9 cellular contexts compared by ENCODE assay signal in the genomic region with DNA sequence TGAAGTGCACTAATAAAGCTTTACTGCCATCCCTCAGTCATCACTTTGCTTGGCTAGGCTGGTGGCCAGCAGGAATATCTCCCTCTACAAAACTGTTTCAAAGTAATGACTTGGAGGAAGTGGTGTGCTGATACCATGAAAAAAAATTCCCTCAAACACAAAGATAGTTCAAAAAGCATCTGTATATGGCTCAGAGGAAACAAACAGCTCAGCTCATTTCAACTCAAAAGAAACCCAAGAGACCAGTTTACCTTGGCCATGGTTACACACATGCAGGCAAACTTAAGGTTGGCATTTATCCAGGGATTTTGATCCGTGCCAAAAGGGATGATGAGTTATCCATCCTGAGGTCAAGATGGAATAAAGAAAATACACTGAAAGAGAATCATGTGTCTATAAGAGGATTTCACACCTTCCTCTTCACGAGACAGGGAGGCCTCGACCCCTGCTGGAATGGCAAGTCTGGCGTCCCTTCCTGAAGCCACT. TPM values are rescaled to one million over a fixed set of nuclear protein-coding genes. Genes with fewer than 3 reads are reported as not detected.
DNase-seq lines count a peak whose midpoint lies in the region; ATAC-seq and TF ChIP-seq lines count a peak whose summit lies in the region.
"Had no signal": no experiment of that assay in that cellular context is flagged by ENCODE, and none has a peak within 500 bp of the region (broad histone marks: within the 10 kb centered on the region; RNA-seq: fewer than 3 reads in every experiment).

No MANE protein-coding gene starts in this region.

- H3K36me3 Mint-ChIP-seq in HFFc6 (ENCODE audit: low read depth): peaks cover 18% of the 10 kb centered on the region; the same call in 1 of the 2 replicates
- peaks cover 59% of the 10 kb centered on the region for H3K36me3 Mint-ChIP-seq in activated T-helper 1 cell treated with anti-CD3 and anti-CD28 coated beads, Interleukin-12 subunit alpha, Interleukin-12 subunit beta, Interleukin-2, Interleukin-4 antibody, amounts not matched to agents 30 ng/mL and 10 ng/mL and 1 ng/mL, durations not matched to agents 14 hours and 24 hours and 36 hours (ENCODE audit: low read depth)

- peak overlapping the region; percentile 84 for H3K27ac ChIP-seq in right cardiac atrium (ENCODE audit: low read length)

- H3K4me3 ChIP-seq in AG10803 (ENCODE audit: low read length): no peak overlapping the region
- no peak overlapping the region for H3K4me3 ChIP-seq in right cardiac atrium (ENCODE audit: low read length)

- intact Hi-C loops in activated T-helper 1 cell treated with anti-CD3 and anti-CD28 coated beads, Interleukin-12 subunit alpha, Interleukin-12 subunit beta, Interleukin-2, Interleukin-4 antibody, amounts not matched to agents 30 ng/mL and 10 ng/mL and 1 ng/mL, durations not matched to agents 14 hours and 24 hours and 36 hours (cut with micrococcal nuclease): loop anchor here (1.0 to 5.0 kb wide), 2 partner anchors 8 to 551 kb away; a partner anchor contains a TSS
- intact Hi-C loops in right cardiac atrium (cut with DNase I): no loop called here

- TF ChIP-seq CTCF in AG10803 (conservative IDR thresholded peaks at IDR 0.05; ENCODE audit: low read length): no peak
- no peak for TF ChIP-seq CTCF in HFFc6 (IDR thresholded peaks at IDR 0.05)

- H3K4me1 ChIP-seq in right cardiac atrium (ENCODE audit: control insufficient read depth, insufficient read depth, low read length): peaks cover 12% of the 10 kb centered on the region

- peak; percentile 79 to 83 for ATAC-seq in right cardiac atrium
- no peak for ATAC-seq in HG03135 (IDR thresholded peaks at IDR 0.05; ENCODE audit: unreplicated experiment)

- H3K4me3 Mint-ChIP-seq in HFFc6: no peak overlapping the region
- peak overlapping the region; percentile 60 for H3K4me3 Mint-ChIP-seq in activated T-helper 1 cell treated with anti-CD3 and anti-CD28 coated beads, Interleukin-12 subunit alpha, Interleukin-12 subunit beta, Interleukin-2, Interleukin-4 antibody, amounts not matched to agents 30 ng/mL and 10 ng/mL and 1 ng/mL, durations not matched to agents 14 hours and 24 hours and 36 hours

- no peaks in the 10 kb centered on the region for H3K9me3 Mint-ChIP-seq in HFFc6
- no peaks in the 10 kb centered on the region for H3K9me3 Mint-ChIP-seq in activated T-helper 1 cell treated with anti-CD3 and anti-CD28 coated beads, Interleukin-12 subunit alpha, Interleukin-12 subunit beta, Interleukin-2, Interleukin-4 antibody, amounts not matched to agents 30 ng/mL and 10 ng/mL and 1 ng/mL, durations not matched to agents 14 hours and 24 hours and 36 hours

- peak overlapping the region; percentile 68 for H3K27ac Mint-ChIP-seq in HFFc6
- peak overlapping the region; percentile 94 for H3K27ac Mint-ChIP-seq in activated T-helper 1 cell treated with anti-CD3 and anti-CD28 coated beads, Interleukin-12 subunit alpha, Interleukin-12 subunit beta, Interleukin-2, Interleukin-4 antibody, amounts not matched to agents 30 ng/mL and 10 ng/mL and 1 ng/mL, durations not matched to agents 14 hours and 24 hours and 36 hours

- 23% methylated on average over 4 of the region's 4 CpGs for whole genome bisulfite sequencing in right cardiac atrium

- no peaks in the 10 kb centered on the region for H3K9me3 ChIP-seq in right cardiac atrium (ENCODE audit: control insufficient read depth, low read length)

- DNase-seq in AG10803 (ENCODE audit: low read depth) (peak; percentile 73), HFFc6 (peak; percentile 73), right cardiac atrium (peak; percentile 41 to 80 (median 70)), ureter (ENCODE audit: low spot score) (no peak), epidermal melanocyte (ENCODE audit: insufficient read length, low spot score) (no peak), hypothalamus (lab: John Stamatoyannopoulos, UW) (no peak)
- DNase-seq in activated T-helper 1 cell treated with anti-CD3 and anti-CD28 coated beads, Interleukin-12 subunit alpha, Interleukin-12 subunit beta, Interleukin-2, Interleukin-4 antibody, amounts not matched to agents 30 ng/mL and 10 ng/mL and 1 ng/mL, durations not matched to agents 14 hours and 24 hours and 36 hours (ENCODE audit: low spot score): no peak
- DNase-seq: stimulated activated CD4-positive, alpha-beta T cell treated with anti-CD3 and anti-CD28 coated beads, Interleukin-15, amount 100 ng/mL, for 24 hours had no signal

- H3K27me3 Mint-ChIP-seq in HFFc6 (ENCODE audit: insufficient read depth): peaks cover 2% of the 10 kb centered on the region; the same call in 1 of the 2 replicates
- no peaks in the 10 kb centered on the region for H3K27me3 Mint-ChIP-seq in activated T-helper 1 cell treated with anti-CD3 and anti-CD28 coated beads, Interleukin-12 subunit alpha, Interleukin-12 subunit beta, Interleukin-2, Interleukin-4 antibody, amounts not matched to agents 30 ng/mL and 10 ng/mL and 1 ng/mL, durations not matched to agents 14 hours and 24 hours and 36 hours (ENCODE audit: insufficient read depth)

- peaks cover 56% of the 10 kb centered on the region for H3K4me1 Mint-ChIP-seq in HFFc6 (ENCODE audit: low read depth)
- H3K4me1 Mint-ChIP-seq in activated T-helper 1 cell treated with anti-CD3 and anti-CD28 coated beads, Interleukin-12 subunit alpha, Interleukin-12 subunit beta, Interleukin-2, Interleukin-4 antibody, amounts not matched to agents 30 ng/mL and 10 ng/mL and 1 ng/mL, durations not matched to agents 14 hours and 24 hours and 36 hours (ENCODE audit: low read depth): peaks cover 92% of the 10 kb centered on the region

- no peaks in the 10 kb centered on the region for H3K27me3 ChIP-seq in right cardiac atrium (ENCODE audit: control insufficient read depth, insufficient read depth)

RNA-seq across cellular contexts. Expression of a gene that starts 18.4 kb away (rescaled TPM):
- 10 to 100 TPM; 33.0 to 41.7 (median 38.5) TPM for total RNA-seq in HFFc6 (2021; fragmentation: NEBNext Ultra II Directional; extraction: Animal tissue kit (Norgen Biotek cat#: 25700))
- 340 and 367 TPM in 2 replicates for total RNA-seq in activated T-helper 1 cell treated with anti-CD3 and anti-CD28 coated beads, Interleukin-12 subunit alpha, Interleukin-12 subunit beta, Interleukin-2, Interleukin-4 antibody, amounts not matched to agents 30 ng/mL and 10 ng/mL and 1 ng/mL, durations not matched to agents 14 hours and 24 hours and 36 hours
- total RNA-seq in right cardiac atrium (10 to 100 TPM; 20.3 to 30.0 (median 27.7) TPM), ureter (35.7 TPM)
- 12.2 TPM for polyA plus RNA-seq in right cardiac atrium

Comparison
In these comparisons a context has a peak if more than half of its experiments do, and no peak if none do; other contexts are left out.
1. DNase-seq: peak in AG10803 (single experiment), HFFc6 (single experiment) and right cardiac atrium (3 of 3); none in activated T-helper 1 cell treated with anti-CD3 and anti-CD28 coated beads, Interleukin-12 subunit alpha, Interleukin-12 subunit beta, Interleukin-2, Interleukin-4 antibody, amounts not matched to agents 30 ng/mL and 10 ng/mL and 1 ng/mL, durations not matched to agents 14 hours and 24 hours and 36 hours (single experiment), ureter (single experiment), epidermal melanocyte (single experiment) and hypothalamus (0 of 51).